ENCODE assay signal across 18 cellular contexts in genomic region chr1:6627841-6628545, GRCh38. TPM values are rescaled to one million over a fixed set of nuclear protein-coding genes. Genes with fewer than 3 reads are reported as not detected.
DNase-seq lines count a peak whose midpoint lies in the region; ATAC-seq and TF ChIP-seq lines count a peak whose summit lies in the region.
"Had no signal": no experiment of that assay in that cellular context is flagged by ENCODE, and none has a peak within 500 bp of the region (broad histone marks: within the 10 kb centered on the region; RNA-seq: fewer than 3 reads in every experiment).

No MANE protein-coding gene starts in this region.

- no peak for ATAC-seq in activated naive CD8-positive, alpha-beta T cell treated with anti-CD3 and anti-CD28 coated beads, Interleukin-2, amount 50 U/mL, for 24 hours
- ATAC-seq in foreskin keratinocyte: no peak
- ATAC-seq in upper lobe of left lung (ENCODE audit: low FRiP score in 2 of 2): no peak
- ATAC-seq: heart left ventricle, sciatic nerve had no signal

- H3K9me3 Mint-ChIP-seq in CD4-positive, alpha-beta memory T cell: no peaks in the 10 kb centered on the region
- H3K9me3 Mint-ChIP-seq in HFFc6: no peaks in the 10 kb centered on the region
- H3K9me3 Mint-ChIP-seq in activated naive CD8-positive, alpha-beta T cell treated with anti-CD3 and anti-CD28 coated beads, Interleukin-2, amount 50 U/mL, for 24 hours: no peaks in the 10 kb centered on the region
- no peaks in the 10 kb centered on the region for H3K9me3 Mint-ChIP-seq in nephron progenitor cell

- H3K27me3 Mint-ChIP-seq in CD4-positive, alpha-beta memory T cell: no peaks in the 10 kb centered on the region
- H3K27me3 Mint-ChIP-seq in HFFc6 (ENCODE audit: insufficient read depth) (peaks cover 8% of the 10 kb centered on the region), nephron progenitor cell (ENCODE audit: low read depth, poor library complexity) (no peaks in the 10 kb centered on the region)
- no peaks in the 10 kb centered on the region for H3K27me3 Mint-ChIP-seq in activated naive CD8-positive, alpha-beta T cell treated with anti-CD3 and anti-CD28 coated beads, Interleukin-2, amount 50 U/mL, for 24 hours

- H3K4me3 Mint-ChIP-seq in CD4-positive, alpha-beta memory T cell: peak overlapping the region; percentile 32 to 95 (median 42)
- H3K4me3 Mint-ChIP-seq in HFFc6 (peak overlapping the region; percentile 65), nephron progenitor cell (peak overlapping the region; percentile 68)
- peak overlapping the region; percentile 35 for H3K4me3 Mint-ChIP-seq in activated naive CD8-positive, alpha-beta T cell treated with anti-CD3 and anti-CD28 coated beads, Interleukin-2, amount 50 U/mL, for 24 hours

- WGBS in upper lobe of left lung, 2 donors: 93 to 94% methylated on average over 17 to 21 of the region's 21 CpGs

- TF ChIP-seq CTCF in HFFc6 (IDR thresholded peaks at IDR 0.05) (no peak), nephron progenitor cell (IDR thresholded peaks at IDR 0.05) (no peak), foreskin keratinocyte (conservative IDR thresholded peaks at IDR 0.05) (no peak), upper lobe of left lung (IDR thresholded peaks at IDR 0.05) (no peak)

- POLR2A ChIA-PET in CD4-positive, alpha-beta memory T cell (lab: Charles Lee; ENCODE audit: partially characterized antibody): interaction anchor here (1.2 to 10.0 kb wide), 2 partner anchors 14 to 26 kb away, joined by 4 to 117 read pairs; partner anchors contain the start of genes KLHL21 and PHF13

- peaks cover 15 to 35% (median 28%) of the 10 kb centered on the region in 4 donors for H3K4me1 Mint-ChIP-seq in CD4-positive, alpha-beta memory T cell
- H3K4me1 Mint-ChIP-seq in HFFc6 (ENCODE audit: low read depth): peaks cover 32% of the 10 kb centered on the region
- peaks cover 31% of the 10 kb centered on the region for H3K4me1 Mint-ChIP-seq in activated naive CD8-positive, alpha-beta T cell treated with anti-CD3 and anti-CD28 coated beads, Interleukin-2, amount 50 U/mL, for 24 hours
- H3K4me1 Mint-ChIP-seq in nephron progenitor cell: peaks cover 43% of the 10 kb centered on the region

- CTCF ChIA-PET in CD4-positive, alpha-beta memory T cell (lab: Charles Lee; ENCODE audit: partially characterized antibody): no interaction called here

- TF ChIP-seq EP300 in upper lobe of left lung (IDR thresholded peaks at IDR 0.05): no peak

- H3K4me1 ChIP-seq in CD4-positive, alpha-beta memory T cell (ENCODE audit: insufficient read depth, low read length): peaks cover 23% of the 10 kb centered on the region
- H3K4me1 ChIP-seq in foreskin keratinocyte (peaks cover 7% of the 10 kb centered on the region), upper lobe of left lung (peaks cover 14 to 31% (median 22%) of the 10 kb centered on the region in 4 donors)

- peak overlapping the region in 4 of 7 donors; percentile 29 to 88 (median 64) for H3K27ac Mint-ChIP-seq in CD4-positive, alpha-beta memory T cell
- H3K27ac Mint-ChIP-seq in HFFc6: peak overlapping the region; percentile 38; the same call in 1 of the 2 replicates
- no peak overlapping the region for H3K27ac Mint-ChIP-seq in activated naive CD8-positive, alpha-beta T cell treated with anti-CD3 and anti-CD28 coated beads, Interleukin-2, amount 50 U/mL, for 24 hours
- no peak overlapping the region for H3K27ac Mint-ChIP-seq in nephron progenitor cell

- no peak for TF ChIP-seq POLR2A in upper lobe of left lung (IDR thresholded peaks at IDR 0.05)

- H3K4me3 ChIP-seq in CD4-positive, alpha-beta memory T cell (ENCODE audit: low read length in 2 of 2): no peak overlapping the region
- H3K4me3 ChIP-seq in upper lobe of left lung: no peak overlapping the region
- H3K4me3 ChIP-seq: heart left ventricle had no signal

- no peak for DNase-seq in CD4-positive, alpha-beta memory T cell
- no peak for DNase-seq in HFFc6
- no peak for DNase-seq in activated naive CD8-positive, alpha-beta T cell treated with anti-CD3 and anti-CD28 coated beads, Interleukin-2, amount 50 U/mL, for 24 hours
- DNase-seq in nephron progenitor cell: no peak
- DNase-seq in foreskin keratinocyte: no peak
- DNase-seq in upper lobe of left lung: no peak
- no peak for DNase-seq in T-helper 9 cell
- no peak for DNase-seq in kidney tubule cell (ENCODE audit: low spot score)
- DNase-seq: activated naive CD4-positive, alpha-beta T cell treated with Interleukin-2 at 50 U/mL for 16 hours; C1 segment of cervical spinal cord; central memory CD4-positive, alpha-beta T cell; heart left ventricle; NCI-H1417; NCI-H510A treated with DMSO at 0.1 percent for 48 hours; stimulated activated CD4-positive, alpha-beta T cell treated with anti-CD3 and anti-CD28 coated beads, Interleukin-4, amount 100 ng/mL, for 4 hours; stimulated activated naive CD4-positive, alpha-beta T cell treated with Interleukin-2 at 50 U/mL for 16 hours had no signal

- H3K9me3 ChIP-seq in CD4-positive, alpha-beta memory T cell (ENCODE audit: control insufficient read depth in 1 of 2, low read length in 2 of 2): no peaks in the 10 kb centered on the region
- no peaks in the 10 kb centered on the region for H3K9me3 ChIP-seq in upper lobe of left lung
- H3K9me3 ChIP-seq: heart left ventricle had no signal

- no peaks in the 10 kb centered on the region for H3K27me3 ChIP-seq in CD4-positive, alpha-beta memory T cell (ENCODE audit: insufficient read depth, low read length)
- no peaks in the 10 kb centered on the region for H3K27me3 ChIP-seq in foreskin keratinocyte
- no peaks in the 10 kb centered on the region for H3K27me3 ChIP-seq in upper lobe of left lung
- H3K27me3 ChIP-seq: heart left ventricle had no signal

- intact Hi-C loops in CD4-positive, alpha-beta memory T cell (cut with micrococcal nuclease): no loop called here

- H3K36me3 Mint-ChIP-seq in CD4-positive, alpha-beta memory T cell: peaks cover 10 to 34% of the 10 kb centered on the region in 2 donors
- H3K36me3 Mint-ChIP-seq in HFFc6 (ENCODE audit: low read depth): peaks cover 40% of the 10 kb centered on the region
- peaks cover 8% of the 10 kb centered on the region for H3K36me3 Mint-ChIP-seq in activated naive CD8-positive, alpha-beta T cell treated with anti-CD3 and anti-CD28 coated beads, Interleukin-2, amount 50 U/mL, for 24 hours (ENCODE audit: low read depth)
- H3K36me3 Mint-ChIP-seq in nephron progenitor cell (ENCODE audit: low read depth): peaks cover 48% of the 10 kb centered on the region

- H3K27ac ChIP-seq in CD4-positive, alpha-beta memory T cell (ENCODE audit: low read depth, low read length): no peak overlapping the region
- H3K27ac ChIP-seq in foreskin keratinocyte (no peak overlapping the region), upper lobe of left lung (no peak overlapping the region)
- H3K27ac ChIP-seq: epithelial cell of prostate, heart left ventricle had no signal

- H3K36me3 ChIP-seq in CD4-positive, alpha-beta memory T cell (ENCODE audit: insufficient read depth, low read length): peaks cover 28% of the 10 kb centered on the region
- H3K36me3 ChIP-seq in upper lobe of left lung: peaks cover 12 to 59% (median 38%) of the 10 kb centered on the region in 4 donors

RNA-seq across cellular contexts. Expression of gene THAP3, which starts 3.3 kb away (rescaled TPM):
- total RNA-seq in CD4-positive, alpha-beta memory T cell: 10 to 100 TPM; 29.5 to 34.5 TPM
- 10 to 100 TPM; 13.5 to 18.7 TPM for polyA plus RNA-seq in CD4-positive, alpha-beta memory T cell
- total RNA-seq in HFFc6 (2021; fragmentation: NEBNext Ultra II Directional; extraction: Animal tissue kit (Norgen Biotek cat#: 25700)): 10 to 100 TPM; 12.9 to 18.2 (median 16.2) TPM
- total RNA-seq in foreskin keratinocyte (15.3 and 15.4 TPM in 2 replicates), upper lobe of left lung (10 to 100 TPM in 5 of 6 donors, 1 to 10 TPM in 1; 7.7 to 26.2 (median 17.3) TPM)
- polyA plus RNA-seq in foreskin keratinocyte: 16.8 and 18.6 TPM in 2 replicates

RNA-seq across cellular contexts. Expression of gene PHF13, which starts 14.5 kb away (rescaled TPM):
- 10 to 100 TPM; 13.1 to 14.7 TPM for total RNA-seq in CD4-positive, alpha-beta memory T cell
- 1 to 10 TPM; 2.1 to 6.9 TPM for polyA plus RNA-seq in CD4-positive, alpha-beta memory T cell
- 10 to 100 TPM; 18.0 to 19.9 (median 19.0) TPM for total RNA-seq in HFFc6 (2021; fragmentation: NEBNext Ultra II Directional; extraction: Animal tissue kit (Norgen Biotek cat#: 25700))
- total RNA-seq in foreskin keratinocyte (15.3 and 16.3 TPM in 2 replicates), upper lobe of left lung (10 to 100 TPM in 3 of 6 donors, 1 to 10 TPM in 3; 8.4 to 23.0 (median 9.8) TPM)
- polyA plus RNA-seq in foreskin keratinocyte: 8.2 and 9.9 TPM in 2 replicates

RNA-seq across cellular contexts. Expression of gene KLHL21, which starts 25.3 kb away (rescaled TPM):
- total RNA-seq in CD4-positive, alpha-beta memory T cell: 10 to 100 TPM; 80.6 to 85.2 TPM
- 10 to 100 TPM; 18.3 to 32.5 TPM for polyA plus RNA-seq in CD4-positive, alpha-beta memory T cell
- 10 to 100 TPM; 21.1 to 31.5 (median 22.6) TPM for total RNA-seq in HFFc6 (2021; fragmentation: NEBNext Ultra II Directional; extraction: Animal tissue kit (Norgen Biotek cat#: 25700))
- total RNA-seq in foreskin keratinocyte: 41.8 and 52.0 TPM in 2 replicates
- polyA plus RNA-seq in foreskin keratinocyte: 25.4 and 29.4 TPM in 2 replicates
- total RNA-seq in upper lobe of left lung: 10 to 100 TPM; 26.4 to 66.0 (median 39.7) TPM

RNA-seq across cellular contexts. Expression of gene ZBTB48, which starts 48.2 kb away (rescaled TPM):
- total RNA-seq in CD4-positive, alpha-beta memory T cell: 10 to 100 TPM; 62.6 to 70.7 TPM
- polyA plus RNA-seq in CD4-positive, alpha-beta memory T cell: 10 to 100 TPM; 18.4 to 23.9 TPM
- total RNA-seq in HFFc6 (2021; fragmentation: NEBNext Ultra II Directional; extraction: Animal tissue kit (Norgen Biotek cat#: 25700)): 10 to 100 TPM; 10.0 to 15.1 (median 11.3) TPM
- 14.6 and 15.3 TPM in 2 replicates for total RNA-seq in foreskin keratinocyte
- polyA plus RNA-seq in foreskin keratinocyte: 13.4 and 14.7 TPM in 2 replicates
- total RNA-seq in upper lobe of left lung: 10 to 100 TPM; 16.2 to 56.6 (median 36.9) TPM

Comparison
In these comparisons a context has a peak if more than half of its experiments do, and no peak if none do; other contexts are left out.
1. H3K27ac Mint-ChIP-seq: peak in CD4-positive, alpha-beta memory T cell (4 of 7) and HFFc6 (single experiment); none in activated naive CD8-positive, alpha-beta T cell treated with anti-CD3 and anti-CD28 coated beads, Interleukin-2, amount 50 U/mL, for 24 hours (single experiment) and nephron progenitor cell (single experiment).
2. Peak in every context shown above with its lines, with median percentiles within 50 percentile points of each other: H3K4me3 Mint-ChIP-seq.